In genomic region chr5:128216860-128217531, GRCh38 we compare ENCODE assay signal across 12 cellular contexts.
DNase-seq lines count a peak whose midpoint lies in the region; ATAC-seq and TF ChIP-seq lines count a peak whose summit lies in the region.
"Had no signal": no experiment of that assay in that cellular context is flagged by ENCODE, and none has a peak within 500 bp of the region (broad histone marks: within the 10 kb centered on the region; RNA-seq: fewer than 3 reads in every experiment).

No MANE protein-coding gene starts in this region.

- 75% methylated on average over 15 of the region's 15 CpGs for WGBS in hepatocyte (ENCODE audit: low lambda C conversion rate, missing lambda C conversion rate)

- CTCF ChIA-PET in activated naive CD4-positive, alpha-beta T cell treated with anti-CD3 and anti-CD28 coated beads for 36 hours (lab: Charles Lee) = no interaction called here

- TF ChIP-seq CTCF in natural killer cell (IDR thresholded peaks at IDR 0.05) = no peak
- no peak for TF ChIP-seq CTCF in cardiac fibroblast (IDR thresholded peaks at IDR 0.05; ENCODE audit: low read depth, low read length)
- no peak for TF ChIP-seq CTCF in hepatocyte (IDR thresholded peaks at IDR 0.05; ENCODE audit: poor library complexity)

- no peaks in the 10 kb centered on the region for H3K9me3 Mint-ChIP-seq in natural killer cell treated with Interleukin-12 subunit alpha and Interleukin-12 subunit beta and Interleukin-15 and Interleukin-18, amount 100 ng/mL, for 72 hours
- H3K9me3 Mint-ChIP-seq in natural killer cell (no peaks in the 10 kb centered on the region), immature natural killer cell (peaks cover 0 to 2% (median 0%) of the 10 kb centered on the region in 6 donors)
- no peaks in the 10 kb centered on the region for H3K9me3 Mint-ChIP-seq in activated naive CD4-positive, alpha-beta T cell treated with anti-CD3 and anti-CD28 coated beads for 36 hours
- H3K9me3 Mint-ChIP-seq: activated B cell treated with CpG ODN at 0.5 μM for 24 hours had no signal

- H2AFZ ChIP-seq in hepatocyte = no peak overlapping the region

- H3K79me2 ChIP-seq in hepatocyte = no peaks in the 10 kb centered on the region

- H3K36me3 Mint-ChIP-seq in natural killer cell treated with Interleukin-12 subunit alpha and Interleukin-12 subunit beta and Interleukin-15 and Interleukin-18, amount 100 ng/mL, for 72 hours = no peaks in the 10 kb centered on the region
- H3K36me3 Mint-ChIP-seq in natural killer cell (no peaks in the 10 kb centered on the region), T-helper 17 cell (ENCODE audit: low read depth) (no peaks in the 10 kb centered on the region), immature natural killer cell (no peaks in the 10 kb centered on the region)
- H3K36me3 Mint-ChIP-seq in activated naive CD4-positive, alpha-beta T cell treated with anti-CD3 and anti-CD28 coated beads for 36 hours (ENCODE audit: low read depth) = no peaks in the 10 kb centered on the region

- no peaks in the 10 kb centered on the region for H3K9me2 ChIP-seq in hepatocyte (replicated peaks; ENCODE audit: insufficient read depth)

- H3K9me3 ChIP-seq in T-helper 17 cell (ENCODE audit: control insufficient read depth, low read length, poor library complexity, severe bottlenecking) (no peaks in the 10 kb centered on the region), hepatocyte (ENCODE audit: low read depth) (no peaks in the 10 kb centered on the region)
- H3K9me3 ChIP-seq: Peyer's patch had no signal

- no peak overlapping the region for H3K4me3 Mint-ChIP-seq in natural killer cell treated with Interleukin-12 subunit alpha and Interleukin-12 subunit beta and Interleukin-15 and Interleukin-18, amount 100 ng/mL, for 72 hours
- H3K4me3 Mint-ChIP-seq in natural killer cell = no peak overlapping the region
- no peak overlapping the region for H3K4me3 Mint-ChIP-seq in T-helper 17 cell
- no peak overlapping the region for H3K4me3 Mint-ChIP-seq in activated naive CD4-positive, alpha-beta T cell treated with anti-CD3 and anti-CD28 coated beads for 36 hours
- no peak overlapping the region for H3K4me3 Mint-ChIP-seq in immature natural killer cell
- H3K4me3 Mint-ChIP-seq: activated B cell treated with CpG ODN at 0.5 μM for 24 hours had no signal

- no peaks in the 10 kb centered on the region for H3K36me3 ChIP-seq in hepatocyte (replicated peaks; ENCODE audit: insufficient read depth, low read depth)
- H3K36me3 ChIP-seq: Peyer's patch had no signal

- H3K27me3 Mint-ChIP-seq in natural killer cell treated with Interleukin-12 subunit alpha and Interleukin-12 subunit beta and Interleukin-15 and Interleukin-18, amount 100 ng/mL, for 72 hours = peaks cover 9 to 11% of the 10 kb centered on the region in 2 donors
- peaks cover 0 to 7% of the 10 kb centered on the region in 2 donors for H3K27me3 Mint-ChIP-seq in natural killer cell (ENCODE audit: low read depth in 2 of 2)
- H3K27me3 Mint-ChIP-seq in T-helper 17 cell = peaks cover 14% of the 10 kb centered on the region
- no peaks in the 10 kb centered on the region for H3K27me3 Mint-ChIP-seq in activated naive CD4-positive, alpha-beta T cell treated with anti-CD3 and anti-CD28 coated beads for 36 hours (ENCODE audit: low read depth)
- H3K27me3 Mint-ChIP-seq in immature natural killer cell (ENCODE audit: low read depth in 3 of 3) = peaks cover 0 to 2% (median 0%) of the 10 kb centered on the region in 3 donors
- H3K27me3 Mint-ChIP-seq: activated B cell treated with CpG ODN at 0.5 μM for 24 hours had no signal

- H4K20me1 ChIP-seq in hepatocyte (ENCODE audit: insufficient read depth, poor library complexity, severe bottlenecking) = no peaks in the 10 kb centered on the region

- peak; percentile 17 to 31 for ATAC-seq in natural killer cell treated with Interleukin-12 subunit alpha and Interleukin-12 subunit beta and Interleukin-15 and Interleukin-18, amount 100 ng/mL, for 72 hours
- ATAC-seq in natural killer cell (no peak), left colon (peak; percentile 23), T-helper 17 cell (no peak)

- no peak overlapping the region for H3K4me2 ChIP-seq in hepatocyte

- H3K27ac Mint-ChIP-seq in natural killer cell treated with Interleukin-12 subunit alpha and Interleukin-12 subunit beta and Interleukin-15 and Interleukin-18, amount 100 ng/mL, for 72 hours = no peak overlapping the region
- H3K27ac Mint-ChIP-seq in natural killer cell (no peak overlapping the region), T-helper 17 cell (no peak overlapping the region), immature natural killer cell (no peak overlapping the region)
- H3K27ac Mint-ChIP-seq in activated naive CD4-positive, alpha-beta T cell treated with anti-CD3 and anti-CD28 coated beads for 36 hours = no peak overlapping the region
- H3K27ac Mint-ChIP-seq: activated B cell treated with CpG ODN at 0.5 μM for 24 hours had no signal

- intact Hi-C loops in natural killer cell (cut with micrococcal nuclease) (loop anchor here (10.0 kb wide), 1 partner anchor 1638 kb away; no protein-coding TSS in a partner anchor), left colon (cut with DNase I, micrococcal nuclease) (loop anchor here in 1 of 2 donors (10.0 kb wide), 1 partner anchor 288 kb away; no protein-coding TSS in a partner anchor)
- intact Hi-C loops in activated naive CD4-positive, alpha-beta T cell treated with anti-CD3 and anti-CD28 coated beads for 36 hours (cut with micrococcal nuclease) = loop anchor here (10.0 kb wide), 1 partner anchor 918 kb away; no protein-coding TSS in a partner anchor

- peaks cover 0 to 5% of the 10 kb centered on the region in 2 donors for H3K4me1 Mint-ChIP-seq in natural killer cell treated with Interleukin-12 subunit alpha and Interleukin-12 subunit beta and Interleukin-15 and Interleukin-18, amount 100 ng/mL, for 72 hours (ENCODE audit: low read depth in 2 of 2)
- H3K4me1 Mint-ChIP-seq in natural killer cell (no peaks in the 10 kb centered on the region), T-helper 17 cell (peaks cover 3% of the 10 kb centered on the region), immature natural killer cell (no peaks in the 10 kb centered on the region)
- peaks cover 2% of the 10 kb centered on the region for H3K4me1 Mint-ChIP-seq in activated naive CD4-positive, alpha-beta T cell treated with anti-CD3 and anti-CD28 coated beads for 36 hours (ENCODE audit: low read depth)
- H3K4me1 Mint-ChIP-seq: activated B cell treated with CpG ODN at 0.5 μM for 24 hours had no signal

- H3K4me1 ChIP-seq in hepatocyte (ENCODE audit: insufficient read depth) = no peaks in the 10 kb centered on the region
- H3K4me1 ChIP-seq: Peyer's patch had no signal

- H3K4me3 ChIP-seq in cardiac fibroblast (replicated peaks in 1 of 2; ENCODE audit: low read depth in 2 of 2, low read length in 2 of 2) (no peak overlapping the region), hepatocyte (no peak overlapping the region)
- H3K4me3 ChIP-seq: Peyer's patch had no signal

- DNase-seq in natural killer cell treated with Interleukin-12 subunit alpha and Interleukin-12 subunit beta and Interleukin-15 and Interleukin-18, amount 100 ng/mL, for 72 hours (ENCODE audit: low spot score) = no peak
- DNase-seq in natural killer cell = no peak
- peak; percentile 56 to 64 for DNase-seq in cardiac fibroblast (ENCODE audit: low read depth in 2 of 2)
- no peak for DNase-seq in left colon
- no peak for DNase-seq in T-helper 17 cell
- DNase-seq in activated naive CD4-positive, alpha-beta T cell treated with anti-CD3 and anti-CD28 coated beads for 36 hours = no peak
- no peak for DNase-seq in hepatocyte (ENCODE audit: low spot score)
- DNase-seq in immature natural killer cell = no peak
- DNase-seq: activated B cell treated with CpG ODN at 0.5 μM for 24 hours, GDM1, NCI-H2029 treated with DMSO at 0.1 percent for 48 hours, Peyer's patch had no signal

- H3K27me3 ChIP-seq in hepatocyte = no peaks in the 10 kb centered on the region
- H3K27me3 ChIP-seq: Peyer's patch had no signal

- no peak overlapping the region for H3K27ac ChIP-seq in hepatocyte
- H3K27ac ChIP-seq: Peyer's patch had no signal

Comparison
In these comparisons a context has a peak if more than half of its experiments do, and no peak if none do; other contexts are left out.
1. ATAC-seq: peak in natural killer cell treated with Interleukin-12 subunit alpha and Interleukin-12 subunit beta and Interleukin-15 and Interleukin-18, amount 100 ng/mL, for 72 hours (2 of 2) and left colon (single experiment); none in natural killer cell (0 of 3) and T-helper 17 cell (single experiment).
2. DNase-seq: peak in cardiac fibroblast (2 of 2); none in natural killer cell treated with Interleukin-12 subunit alpha and Interleukin-12 subunit beta and Interleukin-15 and Interleukin-18, amount 100 ng/mL, for 72 hours (single experiment), natural killer cell (single experiment), left colon (0 of 2), T-helper 17 cell (0 of 3), activated naive CD4-positive, alpha-beta T cell treated with anti-CD3 and anti-CD28 coated beads for 36 hours (single experiment), hepatocyte (single experiment) and immature natural killer cell (0 of 3).